23 cellular contexts compared by ENCODE assay signal in the genomic region with DNA sequence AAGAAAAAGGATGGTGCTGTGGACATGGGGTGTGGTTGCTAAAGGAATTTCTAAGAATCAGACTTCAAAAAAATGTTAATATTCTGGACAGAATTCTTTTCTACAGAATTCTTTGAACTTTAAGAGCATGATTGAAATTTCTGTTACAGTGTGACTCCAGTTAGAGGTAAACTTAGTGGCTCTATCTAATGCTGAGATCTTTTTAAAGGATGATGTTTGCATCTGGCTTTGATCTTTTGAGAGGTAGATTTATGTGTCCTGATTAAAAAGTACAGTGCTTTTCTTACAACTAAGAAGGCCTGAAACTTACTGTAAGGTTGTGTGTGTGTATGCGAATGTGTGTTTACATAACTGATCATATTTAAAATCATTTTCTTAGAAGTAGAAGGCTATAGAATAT. TPM values are rescaled to one million over a fixed set of nuclear protein-coding genes. Genes with fewer than 3 reads are reported as not detected.
DNase-seq lines count a peak whose midpoint lies in the region; ATAC-seq and TF ChIP-seq lines count a peak whose summit lies in the region.
"Had no signal": no experiment of that assay in that cellular context is flagged by ENCODE, and none has a peak within 500 bp of the region (broad histone marks: within the 10 kb centered on the region; RNA-seq: fewer than 3 reads in every experiment).

No MANE protein-coding gene starts in this region.

- 96 to 100% (median 96%) methylated on average over 1 of the region's 1 CpG for WGBS in psoas muscle, 3 donors
- WGBS in right lobe of liver (ENCODE audit: insufficient coverage, low coverage, low lambda C conversion rate, missing lambda C conversion rate) = 67% methylated on average over 1 of the region's 1 CpG

- POLR2A ChIA-PET in T-cell (lab: Charles Lee) = no interaction called here

- peak overlapping the region; percentile 97 for H3K27ac Mint-ChIP-seq in activated T-cell treated with anti-CD3 and anti-CD28 coated beads, Interleukin-2, amount 50 U/mL, for 24 hours
- peak overlapping the region; percentile 92 to 94 for H3K27ac Mint-ChIP-seq in T-cell

- TF ChIP-seq CTCF in psoas muscle (IDR thresholded peaks at IDR 0.05) (no peak), right lobe of liver (IDR thresholded peaks at IDR 0.05) (no peak)

- H3K4me1 ChIP-seq in psoas muscle (peaks cover 45% of the 10 kb centered on the region), right lobe of liver (no peaks in the 10 kb centered on the region)

- H3K27me3 ChIP-seq in psoas muscle (ENCODE audit: insufficient read depth in 3 of 3, low read length in 2 of 3) (no peaks in the 10 kb centered on the region), right lobe of liver (no peaks in the 10 kb centered on the region)
- H3K27me3 ChIP-seq: brain microvascular endothelial cell, foreskin keratinocyte had no signal

- H3K4me3 ChIP-seq in psoas muscle (no peak overlapping the region), right lobe of liver (no peak overlapping the region)
- H3K4me3 ChIP-seq: coronary artery, lung, skin epidermis had no signal

- no peaks in the 10 kb centered on the region for H3K9me3 Mint-ChIP-seq in activated T-cell treated with anti-CD3 and anti-CD28 coated beads, Interleukin-2, amount 50 U/mL, for 24 hours
- H3K9me3 Mint-ChIP-seq in T-cell = peaks cover 0 to 4% (median 0%) of the 10 kb centered on the region in 3 donors

- H3K36me3 Mint-ChIP-seq in activated T-cell treated with anti-CD3 and anti-CD28 coated beads, Interleukin-2, amount 50 U/mL, for 24 hours (ENCODE audit: low read depth) = peaks cover 79% of the 10 kb centered on the region
- H3K36me3 Mint-ChIP-seq in T-cell = peaks cover 43% of the 10 kb centered on the region

- CTCF ChIA-PET in T-cell (lab: Charles Lee) = no interaction called here

- H3K27ac ChIP-seq in psoas muscle (peak overlapping the region; percentile 55), right lobe of liver (no peak overlapping the region)
- H3K27ac ChIP-seq: foreskin keratinocyte, VCaP had no signal

- peaks cover 95% of the 10 kb centered on the region for H3K4me1 Mint-ChIP-seq in activated T-cell treated with anti-CD3 and anti-CD28 coated beads, Interleukin-2, amount 50 U/mL, for 24 hours (ENCODE audit: low read depth)
- peaks cover 90 to 100% (median 96%) of the 10 kb centered on the region in 3 donors for H3K4me1 Mint-ChIP-seq in T-cell

- no peak for TF ChIP-seq POLR2A in right lobe of liver (IDR thresholded peaks at IDR 0.05)

- H3K27me3 Mint-ChIP-seq in activated T-cell treated with anti-CD3 and anti-CD28 coated beads, Interleukin-2, amount 50 U/mL, for 24 hours = no peaks in the 10 kb centered on the region
- H3K27me3 Mint-ChIP-seq in T-cell = no peaks in the 10 kb centered on the region

- ATAC-seq in T-cell (replicated peaks in 1 of 4) (peak; percentile 18 to 62 (median 46)), psoas muscle (no peak), GM21786 (IDR thresholded peaks at IDR 0.05; ENCODE audit: unreplicated experiment) (no peak), GM18867 (IDR thresholded peaks at IDR 0.05; ENCODE audit: unreplicated experiment) (no peak), right lobe of liver (no peak)

- H3K36me3 ChIP-seq in psoas muscle (ENCODE audit: insufficient read depth in 1 of 2, low read depth in 1 of 2) (no peaks in the 10 kb centered on the region), right lobe of liver (no peaks in the 10 kb centered on the region)
- H3K36me3 ChIP-seq: brain microvascular endothelial cell had no signal

- no peak for DNase-seq in activated T-cell treated with anti-CD3 and anti-CD28 coated beads, Interleukin-2, amount 50 U/mL, for 24 hours
- DNase-seq in activated T-cell treated with anti-CD3 and anti-CD28 coated beads, Interleukin-2, amount 50 U/mL, for 48 hours = no peak
- DNase-seq in T-cell (no peak), psoas muscle (no peak), right lobe of liver (no peak)
- DNase-seq in central memory CD4-positive, alpha-beta T cell = peak; percentile 44
- DNase-seq: foreskin keratinocyte; hypothalamus; KBM-7; kidney; NCI-H1694; NCI-H2227 treated with DMSO at 0.1 percent for 48 hours; NCI-H774; OCI-M1; SHP77; stimulated activated CD4-positive, alpha-beta T cell treated with anti-CD3 and anti-CD28 coated beads, Interleukin-4, amount 100 ng/mL, for 1 hour had no signal

- H3K4me3 Mint-ChIP-seq in activated T-cell treated with anti-CD3 and anti-CD28 coated beads, Interleukin-2, amount 50 U/mL, for 24 hours = peak overlapping the region; percentile 55
- peak overlapping the region; percentile 35 to 54 (median 44) for H3K4me3 Mint-ChIP-seq in T-cell

- intact Hi-C loops in psoas muscle (cut with DNase I) (no loop called here), right lobe of liver (cut with DNase I) (no loop called here)

- no peaks in the 10 kb centered on the region for H3K9me3 ChIP-seq in psoas muscle
- no peaks in the 10 kb centered on the region for H3K9me3 ChIP-seq in right lobe of liver

RNA-seq across cellular contexts. Expression of a gene that starts 25.4 kb away (rescaled TPM):
- 100 to 1,000 TPM in 4 of 5 donors, 10 to 100 TPM in 1; 97.7 to 154 (median 120) TPM for total RNA-seq in T-cell
- total RNA-seq in psoas muscle = 10 to 100 TPM; 33.9 to 53.1 (median 41.1) TPM
- polyA plus RNA-seq in psoas muscle = 100 to 1,000 TPM in 1 of 3 donors, 10 to 100 TPM in 2; 26.5 to 111 (median 39.6) TPM
- 10 to 100 TPM in 1 of 6 experiments, 1 to 10 TPM in 5; 4.8 to 11.7 (median 7.1) TPM for total RNA-seq in right lobe of liver

Comparison
In these comparisons a context has a peak if more than half of its experiments do, and no peak if none do; other contexts are left out.
1. ATAC-seq: peak in T-cell (4 of 4); none in psoas muscle (0 of 4), GM21786 (single experiment), GM18867 (single experiment) and right lobe of liver (0 of 4).